In genomic region chr16:69485816-69486215, GRCh38 we compare ENCODE assay signal across 15 cellular contexts.
A peak's percentile ranks its signal among the peaks of the same experiment; 100 is the strongest.
DNase-seq lines count a peak whose midpoint lies in the region; ATAC-seq and TF ChIP-seq lines count a peak whose summit lies in the region.
"Had no signal": no experiment of that assay in that cellular context is flagged by ENCODE, and none has a peak within 500 bp of the region (broad histone marks: within the 10 kb centered on the region; RNA-seq: fewer than 3 reads in every experiment).

No MANE protein-coding gene starts in this region.

- no peaks in the 10 kb centered on the region for H3K36me3 ChIP-seq in neuronal stem cell (replicated peaks in 1 of 2; ENCODE audit: control insufficient read depth in 2 of 2, insufficient read depth in 2 of 2, low read length in 2 of 2)

- H3K9ac ChIP-seq in neuronal stem cell (ENCODE audit: low read depth, low read length, poor library complexity) = no peak overlapping the region

- H3K4me3 Mint-ChIP-seq in HFFc6 (peak overlapping the region; percentile 5; the same call in 1 of the 2 replicates), T-helper 17 cell (peak overlapping the region; percentile 31)
- H3K4me3 Mint-ChIP-seq: CD4-positive, alpha-beta memory T cell; GM23338; H9 had no signal

- H4K8ac ChIP-seq in neuronal stem cell (ENCODE audit: low read depth, low read length) = no peak overlapping the region

- H3K27me3 Mint-ChIP-seq in HFFc6 (ENCODE audit: insufficient read depth) (no peaks in the 10 kb centered on the region; the same call in 1 of the 2 replicates), T-helper 17 cell (peaks cover 12% of the 10 kb centered on the region)
- H3K27me3 Mint-ChIP-seq: CD4-positive, alpha-beta memory T cell had no signal

- H3K14ac ChIP-seq in neuronal stem cell (ENCODE audit: low read length) = peak overlapping the region; percentile 28

- TF ChIP-seq CTCF in HFFc6 (IDR thresholded peaks at IDR 0.05) (no peak), GM13977 (IDR thresholded peaks at IDR 0.05; ENCODE audit: extremely low read depth, insufficient read depth, missing control alignments) (no peak)

- no peak overlapping the region for H2BK120ac ChIP-seq in neuronal stem cell (ENCODE audit: low read depth, low read length)

- no peak overlapping the region for H3K23ac ChIP-seq in neuronal stem cell (ENCODE audit: low read depth, low read length, poor library complexity)

- H3K27me3 ChIP-seq in neuronal stem cell (ENCODE audit: control insufficient read depth in 3 of 3, insufficient read depth in 3 of 3, low read depth in 1 of 3, low read length in 3 of 3) = no peaks in the 10 kb centered on the region

- no peaks in the 10 kb centered on the region for H3K9me3 Mint-ChIP-seq in HFFc6
- H3K9me3 Mint-ChIP-seq: CD4-positive, alpha-beta memory T cell; GM23338; H9 had no signal

- no peak overlapping the region for H2BK12ac ChIP-seq in neuronal stem cell (ENCODE audit: low read length)

- H4K91ac ChIP-seq in neuronal stem cell (ENCODE audit: low read depth, low read length, poor library complexity) = no peak overlapping the region

- peak overlapping the region; percentile 14 for H2BK15ac ChIP-seq in neuronal stem cell (ENCODE audit: low read length)

- no peak overlapping the region for H2AFZ ChIP-seq in neuronal stem cell (ENCODE audit: low read length)
- H2AFZ ChIP-seq: GM23338 had no signal

- WGBS in neuronal stem cell (ENCODE audit: extremely low coverage in 2 of 2, insufficient read length in 2 of 2, insufficient replicate concordance in 1 of 2), 2 donors = no CpG with 5 or more reads among the region's 6 CpGs

- in situ Hi-C loops in GM13977 (cut with MboI; ENCODE audit: low pct_unique_long_range_greater_than_20kb, low sequenced_read_pairs, unreplicated experiment) = no loop called here

- no peak overlapping the region for H3K4me3 ChIP-seq in neuronal stem cell (ENCODE audit: low read length in 2 of 2)
- H3K4me3 ChIP-seq: GM23338 had no signal

- no peak overlapping the region for H3K4ac ChIP-seq in neuronal stem cell (ENCODE audit: low read length)

- H3K36me3 Mint-ChIP-seq in HFFc6 (ENCODE audit: low read depth) (peaks cover 4% of the 10 kb centered on the region; the same call in 1 of the 2 replicates), T-helper 17 cell (ENCODE audit: low read depth) (no peaks in the 10 kb centered on the region)
- H3K36me3 Mint-ChIP-seq: CD4-positive, alpha-beta memory T cell had no signal

- H3K9me3 ChIP-seq in T-helper 17 cell (ENCODE audit: control insufficient read depth, low read length, poor library complexity, severe bottlenecking) = no peaks in the 10 kb centered on the region
- no peaks in the 10 kb centered on the region for H3K9me3 ChIP-seq in neuronal stem cell (replicated peaks in 1 of 2; ENCODE audit: control insufficient read depth in 2 of 2, insufficient read depth in 1 of 2, low read depth in 1 of 2, low read length in 2 of 2)

- H3K4me1 Mint-ChIP-seq in HFFc6 (ENCODE audit: low read depth) (peaks cover 55% of the 10 kb centered on the region), T-helper 17 cell (peaks cover 2% of the 10 kb centered on the region)
- H3K4me1 Mint-ChIP-seq: CD4-positive, alpha-beta memory T cell; GM23338 had no signal

- no peaks in the 10 kb centered on the region for H3K79me1 ChIP-seq in neuronal stem cell (ENCODE audit: low read depth, low read length)

- H3K27ac ChIP-seq in neuronal stem cell (replicated peaks; ENCODE audit: low read length) = no peak overlapping the region

- ATAC-seq in T-helper 17 cell = no peak
- ATAC-seq: GM23338, HCT116 had no signal

- peak; percentile 33 for DNase-seq in HFFc6
- DNase-seq in T-helper 17 cell = no peak
- DNase-seq in neuronal stem cell (ENCODE audit: low spot score) = no peak
- no peak for DNase-seq in GM13977 (ENCODE audit: low spot score)
- DNase-seq in midbrain (lab: John Stamatoyannopoulos, UW) = no peak
- DNase-seq in cerebellum (ENCODE audit: low spot score) = no peak
- DNase-seq: C1 segment of cervical spinal cord; Calu3; CD4-positive, alpha-beta memory T cell; COR-L47; DMS53; DMS79 treated with DMSO at 0.1 percent for 48 hours; H9 had no signal

- peaks cover 0 to 8% of the 10 kb centered on the region in 2 donors for H3K4me1 ChIP-seq in neuronal stem cell (ENCODE audit: control insufficient read depth in 2 of 2, insufficient read depth in 1 of 2, low read depth in 1 of 2, low read length in 2 of 2)

- no peak overlapping the region for H3K18ac ChIP-seq in neuronal stem cell (ENCODE audit: low read length)

- H3K27ac Mint-ChIP-seq in HFFc6 = peak overlapping the region; percentile 43; the same call in 1 of the 2 replicates
- H3K27ac Mint-ChIP-seq in T-helper 17 cell = no peak overlapping the region
- H3K27ac Mint-ChIP-seq: H9 had no signal

- no peak overlapping the region for H3K4me2 ChIP-seq in neuronal stem cell (ENCODE audit: insufficient read depth, low read length, poor library complexity, severe bottlenecking)
- H3K4me2 ChIP-seq: GM23338 had no signal

- no peak overlapping the region for H2AK5ac ChIP-seq in neuronal stem cell (ENCODE audit: low read depth, low read length)

- H2BK5ac ChIP-seq in neuronal stem cell (ENCODE audit: low read length) = no peak overlapping the region
